In genomic region chr3:171007316-171007715, GRCh38 we compare ENCODE assay signal across 1 cellular context.
TF ChIP-seq lines count a peak whose summit lies in the region.

No MANE protein-coding gene starts in this region.

TF ChIP-seq in HepG2, 621 proteins besides CTCF, POLR2A, EP300 and RAD21 (continued from another document):
- no peak for TF ChIP-seq ZBTB44 (CRISPR knock-in tag; IDR thresholded peaks at IDR 0.05)
- TF ChIP-seq REL (CRISPR knock-in tag; conservative IDR thresholded peaks at IDR 0.05): no peak
- no peak for TF ChIP-seq ZNF343 (CRISPR knock-in tag; IDR thresholded peaks at IDR 0.05)
- TF ChIP-seq ZBTB3 (CRISPR knock-in tag; IDR thresholded peaks at IDR 0.05; ENCODE audit: borderline replicate concordance, low read depth): no peak
- no peak for TF ChIP-seq CHD2 (IDR thresholded peaks at IDR 0.05; ENCODE audit: low read depth, low read length)
- TF ChIP-seq TFE3 (CRISPR knock-in tag; IDR thresholded peaks at IDR 0.05): no peak
TF ChIP-seq in HepG2: peak in this region for 4.
